Comparison of ENCODE assay signal across 8 cellular contexts in the genomic region with DNA sequence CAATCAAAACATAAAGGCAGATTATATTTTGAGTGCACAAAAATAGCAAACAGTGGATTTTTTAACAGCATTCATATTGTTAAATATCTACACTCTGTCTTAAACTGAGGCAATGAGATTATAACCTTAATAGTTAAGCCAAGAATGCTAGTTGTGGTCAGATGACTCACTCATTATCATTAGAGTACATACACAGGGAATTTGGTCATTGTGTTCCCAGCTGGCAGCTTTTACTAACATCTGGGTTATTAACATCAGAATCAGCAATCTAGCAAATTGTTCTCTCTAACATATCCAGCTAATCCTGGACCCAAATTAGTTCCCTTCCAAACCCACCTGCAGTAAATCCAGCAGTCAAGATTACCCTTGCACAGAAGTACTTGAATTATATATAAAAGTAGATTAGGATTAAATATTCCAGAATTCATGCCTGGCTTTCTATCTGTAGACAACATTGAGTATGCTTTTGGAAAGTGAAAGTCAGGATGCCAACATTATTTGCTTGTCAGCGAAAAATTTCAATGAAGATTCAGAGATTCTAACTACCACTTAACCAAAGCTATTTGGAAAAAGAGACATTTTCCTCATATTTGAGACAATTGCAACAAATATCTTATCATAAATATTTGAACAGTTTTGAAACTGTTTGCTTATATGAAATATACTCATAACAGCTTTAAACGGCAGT.
DNase-seq lines count a peak whose midpoint lies in the region; ATAC-seq and TF ChIP-seq lines count a peak whose summit lies in the region.

No MANE protein-coding gene starts in this region.

- H4K20me1 ChIP-seq in hepatocyte (ENCODE audit: insufficient read depth, poor library complexity, severe bottlenecking), result no peaks in the 10 kb centered on the region

- H2AFZ ChIP-seq in hepatocyte, result no peak overlapping the region

- peak overlapping the region; percentile 19 for H3K4me2 ChIP-seq in hepatocyte

- H3K4me1 ChIP-seq in left ventricle myocardium inferior (no peaks in the 10 kb centered on the region), hepatocyte (ENCODE audit: insufficient read depth) (no peaks in the 10 kb centered on the region)

- intact Hi-C loops in left ventricle myocardium inferior (cut with micrococcal nuclease) (no loop called here), Right ventricle myocardium inferior (cut with DNase I) (no loop called here)

- no peak for TF ChIP-seq CTCF in left ventricle myocardium inferior (IDR thresholded peaks at IDR 0.05; ENCODE audit: borderline replicate concordance)
- no peak for TF ChIP-seq CTCF in astrocyte of the cerebellum (IDR thresholded peaks at IDR 0.05; ENCODE audit: low read depth, low read length, missing control alignments)
- no peak for TF ChIP-seq CTCF in hepatocyte (IDR thresholded peaks at IDR 0.05; ENCODE audit: poor library complexity)

- in situ Hi-C loops in astrocyte of the cerebellum (cut with HindIII; ENCODE audit: low sequenced_read_pairs), result no loop called here

- 73% methylated on average over 2 of the region's 2 CpGs for WGBS in hepatocyte (ENCODE audit: low lambda C conversion rate, missing lambda C conversion rate)

- peak overlapping the region; percentile 17 for H3K4me3 ChIP-seq in left ventricle myocardium inferior
- no peak overlapping the region for H3K4me3 ChIP-seq in astrocyte of the cerebellum (ENCODE audit: low read depth, low read length)
- H3K4me3 ChIP-seq in hepatocyte, result no peak overlapping the region

- no peaks in the 10 kb centered on the region for H3K27me3 ChIP-seq in left ventricle myocardium inferior (ENCODE audit: low read depth)
- no peaks in the 10 kb centered on the region for H3K27me3 ChIP-seq in hepatocyte

- H3K27ac ChIP-seq in left ventricle myocardium inferior (replicated peaks) (no peak overlapping the region), hepatocyte (no peak overlapping the region)

- H3K79me2 ChIP-seq in hepatocyte, result no peaks in the 10 kb centered on the region

- H3K36me3 ChIP-seq in left ventricle myocardium inferior (no peaks in the 10 kb centered on the region), hepatocyte (replicated peaks; ENCODE audit: insufficient read depth, low read depth) (no peaks in the 10 kb centered on the region)

- H3K9me3 ChIP-seq in left ventricle myocardium inferior (replicated peaks) (no peaks in the 10 kb centered on the region), hepatocyte (ENCODE audit: low read depth) (no peaks in the 10 kb centered on the region)

- DNase-seq in left ventricle myocardium inferior (no peak), Right ventricle myocardium inferior (ENCODE audit: missing footprints) (no peak), astrocyte of the cerebellum (ENCODE audit: low read depth) (peak; percentile 82), hepatocyte (ENCODE audit: low spot score) (no peak), NCI-H1436 treated with DMSO at 0.1 percent for 48 hours (lab: John Stamatoyannopoulos, UW) (no peak), germinal center (ENCODE audit: low spot score) (no peak)

- ATAC-seq in Right ventricle myocardium inferior (no peak), HG03457 (IDR thresholded peaks at IDR 0.05; ENCODE audit: unreplicated experiment) (no peak), GM18861 (IDR thresholded peaks at IDR 0.05; ENCODE audit: unreplicated experiment) (no peak)

- no peaks in the 10 kb centered on the region for H3K9me2 ChIP-seq in hepatocyte (replicated peaks; ENCODE audit: insufficient read depth)
